In the genomic region with DNA sequence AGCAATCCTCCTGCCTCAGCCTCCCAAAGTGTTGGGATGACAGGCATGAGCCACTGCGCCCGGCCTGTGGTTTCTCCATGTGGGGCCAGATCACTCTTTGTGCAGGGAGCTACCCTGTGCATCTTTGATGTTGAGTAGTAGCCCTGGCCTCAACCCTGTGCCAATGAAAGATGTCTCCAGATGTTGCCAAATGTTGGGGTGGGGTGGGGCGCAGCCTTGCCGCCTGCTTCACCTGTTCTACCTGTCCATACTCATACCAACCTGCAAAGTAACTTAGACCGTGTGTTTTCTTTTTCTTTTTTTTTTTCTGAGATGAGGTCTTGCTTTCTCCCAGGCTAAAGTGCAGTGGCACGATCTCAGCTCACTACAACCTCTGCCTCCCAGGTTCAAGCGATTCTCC, we compare ENCODE assay signal across 14 cellular contexts. TPM values are rescaled to one million over a fixed set of nuclear protein-coding genes. Genes with fewer than 3 reads are reported as not detected.
DNase-seq lines count a peak whose midpoint lies in the region; TF ChIP-seq lines count a peak whose summit lies in the region.
"Had no signal": no experiment of that assay in that cellular context is flagged by ENCODE, and none has a peak within 500 bp of the region (broad histone marks: within the 10 kb centered on the region; RNA-seq: fewer than 3 reads in every experiment).

No MANE protein-coding gene starts in this region.

- peak overlapping the region; percentile 98 for H3K27ac Mint-ChIP-seq in activated naive CD4-positive, alpha-beta T cell treated with anti-CD3 and anti-CD28 coated beads, Interleukin-2, amount 50 U/mL, for 24 hours
- peak overlapping the region; percentile 74 for H3K27ac Mint-ChIP-seq in activated T-helper 1 cell treated with anti-CD3 and anti-CD28 coated beads, Interleukin-12 subunit alpha, Interleukin-12 subunit beta, Interleukin-2, Interleukin-4 antibody, amounts not matched to agents 30 ng/mL and 10 ng/mL and 1 ng/mL, durations not matched to agents 14 hours and 24 hours and 36 hours
- H3K27ac Mint-ChIP-seq in mesothelial cell of epicardium = peak overlapping the region; percentile 66

- intact Hi-C loops in activated T-helper 1 cell treated with anti-CD3 and anti-CD28 coated beads, Interleukin-12 subunit alpha, Interleukin-12 subunit beta, Interleukin-2, Interleukin-4 antibody, amounts not matched to agents 30 ng/mL and 10 ng/mL and 1 ng/mL, durations not matched to agents 14 hours and 24 hours and 36 hours (cut with micrococcal nuclease) = no loop called here
- intact Hi-C loops in vagina (cut with DNase I) = no loop called here

- H3K4me3 ChIP-seq in vagina = no peak overlapping the region
- H3K4me3 ChIP-seq: stomach had no signal

- H3K4me1 Mint-ChIP-seq in activated naive CD4-positive, alpha-beta T cell treated with anti-CD3 and anti-CD28 coated beads, Interleukin-2, amount 50 U/mL, for 24 hours = peaks cover 72% of the 10 kb centered on the region
- peaks cover 62% of the 10 kb centered on the region for H3K4me1 Mint-ChIP-seq in activated T-helper 1 cell treated with anti-CD3 and anti-CD28 coated beads, Interleukin-12 subunit alpha, Interleukin-12 subunit beta, Interleukin-2, Interleukin-4 antibody, amounts not matched to agents 30 ng/mL and 10 ng/mL and 1 ng/mL, durations not matched to agents 14 hours and 24 hours and 36 hours (ENCODE audit: low read depth)
- H3K4me1 Mint-ChIP-seq in mesothelial cell of epicardium = peaks cover 37% of the 10 kb centered on the region

- no peak for DNase-seq in activated naive CD4-positive, alpha-beta T cell treated with Interleukin-2 at 50 U/mL for 16 hours
- DNase-seq in activated T-helper 1 cell treated with anti-CD3 and anti-CD28 coated beads, Interleukin-12 subunit alpha, Interleukin-12 subunit beta, Interleukin-2, Interleukin-4 antibody, amounts not matched to agents 30 ng/mL and 10 ng/mL and 1 ng/mL, durations not matched to agents 14 hours and 24 hours and 36 hours (ENCODE audit: low spot score) = no peak
- no peak for DNase-seq in mesothelial cell of epicardium (ENCODE audit: low spot score in 2 of 2, unreplicated experiment in 2 of 2)
- no peak for DNase-seq in vagina (ENCODE audit: extremely low spot score in 2 of 2)
- DNase-seq in glomerular visceral epithelial cell (ENCODE audit: extremely low spot score) = no peak
- DNase-seq in NCI-H2227 treated with DMSO at 0.1 percent for 48 hours (lab: John Stamatoyannopoulos, UW) = no peak
- DNase-seq in amygdala (lab: John Stamatoyannopoulos, UW) = no peak
- DNase-seq: effector CD8-positive, alpha-beta T cell; foreskin melanocyte; GOT3; mesendoderm; NCI-H2171 treated with DMSO at 0.1 percent for 48 hours; stomach had no signal

- H3K9me3 ChIP-seq in vagina = no peaks in the 10 kb centered on the region
- H3K9me3 ChIP-seq: stomach had no signal

- H3K4me1 ChIP-seq in vagina = peaks cover 65% of the 10 kb centered on the region

- H3K4me3 Mint-ChIP-seq in activated naive CD4-positive, alpha-beta T cell treated with anti-CD3 and anti-CD28 coated beads, Interleukin-2, amount 50 U/mL, for 24 hours = peak overlapping the region; percentile 43
- peak overlapping the region; percentile 66 for H3K4me3 Mint-ChIP-seq in activated T-helper 1 cell treated with anti-CD3 and anti-CD28 coated beads, Interleukin-12 subunit alpha, Interleukin-12 subunit beta, Interleukin-2, Interleukin-4 antibody, amounts not matched to agents 30 ng/mL and 10 ng/mL and 1 ng/mL, durations not matched to agents 14 hours and 24 hours and 36 hours
- H3K4me3 Mint-ChIP-seq in mesothelial cell of epicardium = no peak overlapping the region

- no peaks in the 10 kb centered on the region for H3K36me3 ChIP-seq in vagina
- H3K36me3 ChIP-seq: stomach had no signal

- no peaks in the 10 kb centered on the region for H3K9me3 Mint-ChIP-seq in activated naive CD4-positive, alpha-beta T cell treated with anti-CD3 and anti-CD28 coated beads, Interleukin-2, amount 50 U/mL, for 24 hours
- H3K9me3 Mint-ChIP-seq in activated T-helper 1 cell treated with anti-CD3 and anti-CD28 coated beads, Interleukin-12 subunit alpha, Interleukin-12 subunit beta, Interleukin-2, Interleukin-4 antibody, amounts not matched to agents 30 ng/mL and 10 ng/mL and 1 ng/mL, durations not matched to agents 14 hours and 24 hours and 36 hours = no peaks in the 10 kb centered on the region
- H3K9me3 Mint-ChIP-seq in mesothelial cell of epicardium = no peaks in the 10 kb centered on the region

- H3K27me3 ChIP-seq in vagina = no peaks in the 10 kb centered on the region
- H3K27me3 ChIP-seq: stomach had no signal

- no peaks in the 10 kb centered on the region for H3K36me3 Mint-ChIP-seq in activated naive CD4-positive, alpha-beta T cell treated with anti-CD3 and anti-CD28 coated beads, Interleukin-2, amount 50 U/mL, for 24 hours
- H3K36me3 Mint-ChIP-seq in activated T-helper 1 cell treated with anti-CD3 and anti-CD28 coated beads, Interleukin-12 subunit alpha, Interleukin-12 subunit beta, Interleukin-2, Interleukin-4 antibody, amounts not matched to agents 30 ng/mL and 10 ng/mL and 1 ng/mL, durations not matched to agents 14 hours and 24 hours and 36 hours (ENCODE audit: low read depth) = peaks cover 8% of the 10 kb centered on the region
- H3K36me3 Mint-ChIP-seq in mesothelial cell of epicardium = no peaks in the 10 kb centered on the region

- no peaks in the 10 kb centered on the region for H3K27me3 Mint-ChIP-seq in activated naive CD4-positive, alpha-beta T cell treated with anti-CD3 and anti-CD28 coated beads, Interleukin-2, amount 50 U/mL, for 24 hours
- no peaks in the 10 kb centered on the region for H3K27me3 Mint-ChIP-seq in activated T-helper 1 cell treated with anti-CD3 and anti-CD28 coated beads, Interleukin-12 subunit alpha, Interleukin-12 subunit beta, Interleukin-2, Interleukin-4 antibody, amounts not matched to agents 30 ng/mL and 10 ng/mL and 1 ng/mL, durations not matched to agents 14 hours and 24 hours and 36 hours (ENCODE audit: insufficient read depth)
- H3K27me3 Mint-ChIP-seq in mesothelial cell of epicardium (ENCODE audit: low read depth) = no peaks in the 10 kb centered on the region

- TF ChIP-seq CTCF in mesothelial cell of epicardium (IDR thresholded peaks at IDR 0.05; ENCODE audit: unreplicated experiment) (no peak), vagina (IDR thresholded peaks at IDR 0.05) (no peak)

- no peak for TF ChIP-seq POLR2A in vagina (IDR thresholded peaks at IDR 0.05)

- peak overlapping the region; percentile 27 for H3K27ac ChIP-seq in vagina

RNA-seq across cellular contexts. Expression of a gene that starts 20.9 kb away (rescaled TPM):
- 173 and 175 TPM in 2 replicates for total RNA-seq in activated T-helper 1 cell treated with anti-CD3 and anti-CD28 coated beads, Interleukin-12 subunit alpha, Interleukin-12 subunit beta, Interleukin-2, Interleukin-4 antibody, amounts not matched to agents 30 ng/mL and 10 ng/mL and 1 ng/mL, durations not matched to agents 14 hours and 24 hours and 36 hours
- total RNA-seq in mesothelial cell of epicardium (278 to 284 TPM (median 282 TPM) in 3 replicates), vagina (152 TPM)

RNA-seq across cellular contexts. Expression of a gene that starts 21.0 kb away (rescaled TPM):
- total RNA-seq in activated T-helper 1 cell treated with anti-CD3 and anti-CD28 coated beads, Interleukin-12 subunit alpha, Interleukin-12 subunit beta, Interleukin-2, Interleukin-4 antibody, amounts not matched to agents 30 ng/mL and 10 ng/mL and 1 ng/mL, durations not matched to agents 14 hours and 24 hours and 36 hours = 73.8 and 78.1 TPM in 2 replicates
- total RNA-seq in mesothelial cell of epicardium (52.7 to 58.4 TPM (median 56.7 TPM) in 3 replicates), vagina (71.5 TPM)

RNA-seq across cellular contexts. Expression of a gene that starts 53.1 kb away (rescaled TPM):
- total RNA-seq in activated T-helper 1 cell treated with anti-CD3 and anti-CD28 coated beads, Interleukin-12 subunit alpha, Interleukin-12 subunit beta, Interleukin-2, Interleukin-4 antibody, amounts not matched to agents 30 ng/mL and 10 ng/mL and 1 ng/mL, durations not matched to agents 14 hours and 24 hours and 36 hours = 124 TPM in 2 replicates
- total RNA-seq in mesothelial cell of epicardium = 63.0 to 76.4 TPM (median 74.5 TPM) in 3 replicates
- 22.6 TPM for total RNA-seq in vagina

RNA-seq across cellular contexts. Expression of a gene that starts 54.6 kb away (rescaled TPM):
- total RNA-seq in activated T-helper 1 cell treated with anti-CD3 and anti-CD28 coated beads, Interleukin-12 subunit alpha, Interleukin-12 subunit beta, Interleukin-2, Interleukin-4 antibody, amounts not matched to agents 30 ng/mL and 10 ng/mL and 1 ng/mL, durations not matched to agents 14 hours and 24 hours and 36 hours = 154 and 157 TPM in 2 replicates
- 53.9 to 58.6 TPM (median 57.0 TPM) in 3 replicates for total RNA-seq in mesothelial cell of epicardium
- 28.0 TPM for total RNA-seq in vagina
